In the genomic region with DNA sequence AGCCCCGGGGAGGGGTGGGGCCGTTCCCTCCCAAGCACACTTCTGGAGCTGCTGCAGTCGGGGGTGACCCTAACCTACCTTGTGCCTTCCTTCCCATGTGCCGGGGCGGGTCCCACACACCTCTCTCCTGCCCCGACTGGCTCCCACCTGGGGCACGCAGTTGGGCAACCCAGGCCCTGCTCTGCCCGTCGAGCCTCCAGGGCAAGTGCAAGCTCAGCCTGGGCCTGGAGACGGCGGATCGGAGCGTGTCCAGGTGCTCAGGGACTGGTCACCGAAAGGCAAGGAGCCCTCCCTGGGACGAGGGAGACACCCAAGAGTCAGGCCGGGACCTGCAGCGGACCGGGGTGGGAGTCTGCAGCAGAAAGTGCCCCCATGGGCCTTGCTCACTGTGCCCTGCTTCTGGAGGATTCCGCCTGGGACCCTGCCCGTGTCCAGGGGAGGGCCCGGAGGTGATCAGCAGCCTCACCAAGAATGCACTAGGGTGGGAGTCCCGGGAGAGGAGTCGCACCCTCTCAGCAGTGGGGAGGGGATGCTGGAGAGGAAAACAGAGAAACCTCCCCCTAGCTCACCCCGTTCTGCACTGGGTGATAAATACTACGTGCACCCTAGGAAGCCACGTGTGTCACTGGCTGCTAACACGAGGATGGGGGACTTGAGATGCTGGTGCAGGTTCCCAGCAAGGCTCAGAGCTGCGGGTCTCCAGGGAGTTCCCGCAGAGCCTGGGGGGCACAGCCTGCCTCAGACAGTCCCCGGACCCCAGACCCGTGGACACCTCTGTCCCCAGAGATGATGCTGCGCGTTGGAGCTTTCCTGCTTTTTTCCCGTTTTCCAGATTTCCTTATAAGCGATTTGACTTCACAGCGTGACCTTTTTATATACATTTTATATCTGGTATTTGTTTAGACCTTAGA, we compare ENCODE assay signal across 15 cellular contexts. TPM values are rescaled to one million over a fixed set of nuclear protein-coding genes. Genes with fewer than 3 reads are reported as not detected.
DNase-seq lines count a peak whose midpoint lies in the region; ATAC-seq, FAIRE-seq and TF ChIP-seq lines count a peak whose summit lies in the region.
"Had no signal": no experiment of that assay in that cellular context is flagged by ENCODE, and none has a peak within 500 bp of the region (broad histone marks: within the 10 kb centered on the region; RNA-seq: fewer than 3 reads in every experiment).

No MANE protein-coding gene starts in this region.

- H3K14ac ChIP-seq in IMR-90 (replicated peaks; ENCODE audit: low read depth, low read length) (no peak overlapping the region), H1 (ENCODE audit: insufficient read length) (no peak overlapping the region)

- H4K5ac ChIP-seq in IMR-90 (ENCODE audit: low read depth, low read length) (no peak overlapping the region), H1 (ENCODE audit: insufficient read length, low read depth, low read length) (peak overlapping the region; percentile 47)

- H3K79me1 ChIP-seq in IMR-90 (ENCODE audit: low read depth in 1 of 2, low read length in 2 of 2) (peaks cover 12 to 42% of the 10 kb centered on the region in 2 experiments), H1 (ENCODE audit: low read depth, low read length) (no peaks in the 10 kb centered on the region; the same call in 1 of the 2 replicates)

- CTCF ChIA-PET in IMR-90 (lab: Yijun Ruan, JAX) (interaction anchor here (2.2 kb wide), 1 partner anchor 14 kb away, joined by 10 read pairs; no protein-coding TSS in a partner anchor), H1 (lab: Charles Lee; ENCODE audit: partially characterized antibody) (interaction anchor here (0.9 to 2.9 kb wide), 10 partner anchors 9 to 110 kb away, joined by 3 to 14 read pairs (median 4); no protein-coding TSS in a partner anchor)

- peaks cover 3% of the 10 kb centered on the region; the same call in 1 of the 2 replicates for H3K9me1 ChIP-seq in IMR-90 (ENCODE audit: insufficient read depth, low read length)

- peak overlapping the region; percentile 50 for H2AK9ac ChIP-seq in IMR-90 (replicated peaks; ENCODE audit: low read depth, low read length, poor library complexity)

- H2AFZ ChIP-seq in IMR-90 (replicated peaks; ENCODE audit: low read length, poor library complexity) (peak overlapping the region; percentile 21), H1 (ENCODE audit: low read length) (no peak overlapping the region), neural progenitor cell (replicated peaks) (no peak overlapping the region)

- in situ Hi-C loops in IMR-90 (cut with MboI; ENCODE audit: low sequenced_read_pairs): no loop called here

- H3K4ac ChIP-seq in IMR-90 (ENCODE audit: low read depth, low read length) (no peak overlapping the region), H1 (replicated peaks; ENCODE audit: insufficient read length, low read depth, low read length) (no peak overlapping the region)

- no peaks in the 10 kb centered on the region for H3K27me3 ChIP-seq in IMR-90 (ENCODE audit: control insufficient read depth, insufficient read depth, low read length)
- no peaks in the 10 kb centered on the region; a peak in 1 of 7 replicates for H3K27me3 ChIP-seq in H1 (replicated peaks in 1 of 4; ENCODE audit: control insufficient read depth in 3 of 4, extremely low read depth in 1 of 4, insufficient read depth in 3 of 4, low read length in 3 of 4)
- no peaks in the 10 kb centered on the region for H3K27me3 ChIP-seq in neural progenitor cell
- H3K27me3 ChIP-seq: breast epithelium, testis had no signal

- H2BK12ac ChIP-seq in H1 (ENCODE audit: low read depth, low read length): peak overlapping the region; percentile 19; the same call in 1 of the 2 replicates

- DNase-seq in IMR-90 (no peak), H1 (ENCODE audit: low read depth in 1 of 2, low spot score in 2 of 2) (no peak), neural progenitor cell (ENCODE audit: low spot score) (no peak), GOT3 (lab: John Stamatoyannopoulos, UW) (no peak), NCI-H1417 (lab: John Stamatoyannopoulos, UW) (no peak), H54 (ENCODE audit: insufficient read length, low spot score) (no peak)
- DNase-seq: NCI-H1436 treated with DMSO at 0.1 percent for 48 hours, testis had no signal

- H3K36me3 Mint-ChIP-seq in neural progenitor cell: peaks cover 2% of the 10 kb centered on the region

- H3K4me1 Mint-ChIP-seq in neural progenitor cell: peaks cover 23% of the 10 kb centered on the region

- peaks cover 0 to 2% of the 10 kb centered on the region in 2 experiments; a peak in 1 of 4 replicates for H3K79me2 ChIP-seq in H1 (ENCODE audit: control insufficient read depth in 1 of 2, insufficient read depth in 2 of 2, low read length in 2 of 2)
- peaks cover 11% of the 10 kb centered on the region for H3K79me2 ChIP-seq in neural progenitor cell (ENCODE audit: low read depth)

- H3K27ac Mint-ChIP-seq in neural progenitor cell: no peak overlapping the region
- H3K27ac Mint-ChIP-seq: activated naive CD4-positive, alpha-beta T cell treated with anti-CD3 and anti-CD28 coated beads, Interleukin-2, amount 50 U/mL, for 72 hours; dendritic cell treated with granulocyte-macrophage colony-stimulating factor and Interleukin-4, amounts not matched to agents 40 ng/mL and 50 ng/mL, for 4 days; progenitor cell of endocrine pancreas had no signal

- peak overlapping the region; percentile 41 for H3K4me3 Mint-ChIP-seq in neural progenitor cell
- H3K4me3 Mint-ChIP-seq: dendritic cell treated with granulocyte-macrophage colony-stimulating factor and Interleukin-4, amounts not matched to agents 40 ng/mL and 50 ng/mL, for 4 days had no signal

- no peak overlapping the region for H3K23ac ChIP-seq in IMR-90 (ENCODE audit: low read depth, low read length)
- no peak overlapping the region for H3K23ac ChIP-seq in H1 (ENCODE audit: insufficient read length)

- H3K9me3 Mint-ChIP-seq in neural progenitor cell: no peaks in the 10 kb centered on the region
- H3K9me3 Mint-ChIP-seq: activated naive CD4-positive, alpha-beta T cell treated with anti-CD3 and anti-CD28 coated beads, Interleukin-2, amount 50 U/mL, for 72 hours; dendritic cell treated with granulocyte-macrophage colony-stimulating factor and Interleukin-4, amounts not matched to agents 40 ng/mL and 50 ng/mL, for 4 days had no signal

- no peak overlapping the region; the same call in 1 of the 2 replicates for H2AK5ac ChIP-seq in IMR-90 (ENCODE audit: low read depth, low read length)
- H2AK5ac ChIP-seq in H1 (ENCODE audit: low read depth, low read length): no peak overlapping the region

- no peak for TF ChIP-seq CTCF in IMR-90 (conservative IDR thresholded peaks at IDR 0.05; ENCODE audit: low read depth, low read length)
- no peak for TF ChIP-seq CTCF in H1 (IDR thresholded peaks at IDR 0.05; ENCODE audit: control extremely low read depth in 1 of 3, insufficient read depth in 1 of 3, low read depth in 1 of 3, low read length in 3 of 3)
- TF ChIP-seq CTCF in neural progenitor cell (IDR thresholded peaks at IDR 0.05): no peak

- H4K91ac ChIP-seq in IMR-90 (ENCODE audit: insufficient read depth, low read depth, low read length) (no peak overlapping the region), H1 (replicated peaks; ENCODE audit: insufficient read length, low read length) (peak overlapping the region; percentile 81)

- H3K27ac ChIP-seq in IMR-90 (ENCODE audit: insufficient read depth, low read length) (no peak overlapping the region), H1 (ENCODE audit: low read depth, low read length) (no peak overlapping the region), neural progenitor cell (no peak overlapping the region)
- H3K27ac ChIP-seq: testis had no signal

- peaks cover 10% of the 10 kb centered on the region for H3K4me1 ChIP-seq in IMR-90 (ENCODE audit: control insufficient read depth, insufficient read depth, low read length)
- H3K4me1 ChIP-seq in H1 (replicated peaks in 1 of 4; ENCODE audit: control insufficient read depth in 3 of 4, insufficient read depth in 4 of 4, low read length in 3 of 4): peaks cover 0 to 21% (median 13%) of the 10 kb centered on the region in 4 experiments; a peak in 5 of 7 replicates
- peaks cover 11% of the 10 kb centered on the region for H3K4me1 ChIP-seq in neural progenitor cell

- no peak for ATAC-seq in IMR-90 (ENCODE audit: low read depth)

- intact Hi-C loops in IMR-90 (cut with micrococcal nuclease): loop anchor here (1.0 kb wide), 1 partner anchor 120 kb away; no protein-coding TSS in a partner anchor

- no peak for TF ChIP-seq EP300 in H1 (IDR thresholded peaks at IDR 0.05; ENCODE audit: borderline replicate concordance in 1 of 2, low read depth in 2 of 2, low read length in 2 of 2)

- no peak overlapping the region for H3K18ac ChIP-seq in IMR-90 (ENCODE audit: low read depth, low read length)
- H3K18ac ChIP-seq in H1 (ENCODE audit: extremely low read depth, low read length): no peak overlapping the region; the same call in 1 of the 2 replicates

- no peak overlapping the region for H2BK5ac ChIP-seq in IMR-90 (ENCODE audit: low read depth, low read length, poor library complexity, severe bottlenecking)
- 0 out of 2 replicates have a peak overlapping the region, but pooled peaks have one; percentile 0 for H2BK5ac ChIP-seq in H1 (ENCODE audit: low read depth, low read length)

- no peak for TF ChIP-seq POLR2A in IMR-90 (IDR thresholded peaks at IDR 0.05; ENCODE audit: low read depth, low read length)
- no peak for TF ChIP-seq POLR2A in H1 (IDR thresholded peaks at IDR 0.05; ENCODE audit: control extremely low read depth in 1 of 2, low read depth in 2 of 2, low read length in 2 of 2)
- no peak for TF ChIP-seq POLR2A in H54 (IDR thresholded peaks at IDR 0.05; ENCODE audit: low read depth, low read length)

- no peak for FAIRE-seq in H1 (lab: Jason Lieb, UNC)
- no peak for FAIRE-seq in H54 (lab: Jason Lieb, UNC)
- FAIRE-seq: GM19239 had no signal

- peaks cover 8% of the 10 kb centered on the region; the same call in 1 of the 2 replicates for H3K23me2 ChIP-seq in H1 (ENCODE audit: low read depth, low read length)

- no peak overlapping the region for H3K4me3 ChIP-seq in IMR-90 (ENCODE audit: insufficient read depth, low read depth, low read length)
- 0 out of 8 replicates have a peak overlapping the region, but pooled peaks of 1 of the 4 experiments have one; percentile 31 for H3K4me3 ChIP-seq in H1 (ENCODE audit: extremely low read depth in 1 of 4, insufficient read depth in 2 of 4, low read depth in 3 of 4, low read length in 4 of 4)
- no peak overlapping the region for H3K4me3 ChIP-seq in neural progenitor cell
- H3K4me3 ChIP-seq: breast epithelium, lung, testis had no signal

- H3F3A ChIP-seq in neural progenitor cell (ENCODE audit: low read depth): peaks cover 30% of the 10 kb centered on the region

- WGBS in IMR-90 (ENCODE audit: extremely low coverage in 2 of 2, insufficient read length in 1 of 2), 2 experiments: 71% methylated on average over 9 of the region's 36 CpGs; no CpG with 5 or more reads in 1 of the 2 experiments
- 78% methylated on average over 35 of the region's 36 CpGs; no CpG with 5 or more reads in 1 of the 2 experiments for WGBS in H1 (ENCODE audit: extremely low coverage in 1 of 2, insufficient coverage in 1 of 2, insufficient read length in 1 of 2, insufficient replicate concordance in 2 of 2, low coverage in 1 of 2, low lambda C conversion rate in 2 of 2, missing lambda C conversion rate in 1 of 2), 2 experiments

- H2BK20ac ChIP-seq in IMR-90 (ENCODE audit: low read depth, low read length): no peak overlapping the region
- H2BK20ac ChIP-seq in H1 (ENCODE audit: low read length): no peak overlapping the region

- H3K56ac ChIP-seq in IMR-90 (ENCODE audit: extremely low read depth, insufficient read depth, low read length) (no peak overlapping the region), H1 (replicated peaks; ENCODE audit: insufficient read length, low read depth, low read length) (no peak overlapping the region)

- no peak overlapping the region for H3K4me2 ChIP-seq in IMR-90 (ENCODE audit: low read depth, low read length)
- peak overlapping the region; percentile 4 to 10; a peak in 1 of 4 replicates for H3K4me2 ChIP-seq in H1 (ENCODE audit: insufficient read depth in 1 of 2, low read depth in 2 of 2, low read length in 2 of 2)
- peak overlapping the region; percentile 54 for H3K4me2 ChIP-seq in neural progenitor cell

- H3K9ac ChIP-seq in IMR-90 (ENCODE audit: low read depth, low read length) (no peak overlapping the region), H1 (replicated peaks in 1 of 4; ENCODE audit: extremely low read depth in 1 of 4, low read depth in 3 of 4, low read length in 3 of 4) (no peak overlapping the region), neural progenitor cell (no peak overlapping the region)

- BruUV-seq in IMR-90 (replicated peaks; lab: Mats Ljungman, UMichigan): no TSS peak

- H4K8ac ChIP-seq in IMR-90 (ENCODE audit: low read depth in 2 of 2, low read length in 2 of 2): no peak overlapping the region
- H4K8ac ChIP-seq in H1 (ENCODE audit: extremely low read depth, insufficient read depth, low read length): peak overlapping the region; percentile 60

- no peak overlapping the region for H2BK15ac ChIP-seq in IMR-90 (ENCODE audit: low read depth, low read length)
- H2BK15ac ChIP-seq in H1 (ENCODE audit: low read length): 0 out of 2 replicates have a peak overlapping the region, but pooled peaks have one; percentile 72

- H4K20me1 ChIP-seq in IMR-90 (ENCODE audit: insufficient read depth, low read length) (peaks cover 16% of the 10 kb centered on the region), H1 (replicated peaks in 1 of 2; ENCODE audit: control insufficient read depth in 1 of 2, insufficient read depth in 2 of 2, low read length in 2 of 2) (peaks cover 2 to 20% of the 10 kb centered on the region in 2 experiments), neural progenitor cell (ENCODE audit: low read depth) (peaks cover 25% of the 10 kb centered on the region)

- H3K36me3 ChIP-seq in IMR-90 (ENCODE audit: control insufficient read depth, insufficient read depth, low read length): peaks cover 14% of the 10 kb centered on the region
- H3K36me3 ChIP-seq in H1 (ENCODE audit: control insufficient read depth in 2 of 4, insufficient read depth in 4 of 4, low read length in 3 of 4): peaks cover 0 to 3% (median 0%) of the 10 kb centered on the region in 4 experiments; a peak in 2 of 8 replicates
- no peaks in the 10 kb centered on the region for H3K36me3 ChIP-seq in neural progenitor cell
- H3K36me3 ChIP-seq: breast epithelium had no signal

- dilution Hi-C loops in IMR-90 (cut with HindIII; ENCODE audit: low sequenced_read_pairs, unreplicated experiment): no loop called here

- H2BK120ac ChIP-seq in IMR-90 (ENCODE audit: low read depth, low read length) (no peak overlapping the region), H1 (replicated peaks; ENCODE audit: low read depth, low read length) (no peak overlapping the region)

- no peak for TF ChIP-seq RAD21 in IMR-90 (IDR thresholded peaks at IDR 0.05; ENCODE audit: low read length)
- TF ChIP-seq RAD21 in H1 (IDR thresholded peaks at IDR 0.05 in 1 of 2, conservative IDR thresholded peaks at IDR 0.05 in 1 of 2; ENCODE audit: low read depth in 2 of 2, low read length in 2 of 2): no peak

- POLR2A ChIA-PET in IMR-90 (lab: Charles Lee; ENCODE audit: unreplicated experiment): no interaction called here
- POLR2A ChIA-PET in H1 (lab: Charles Lee; ENCODE audit: partially characterized antibody): interaction anchor here (0.6 to 35.3 kb wide), 15 partner anchors 8 to 213 kb away, joined by 3 to 636 read pairs (median 4); partner anchors contain the start of genes PIDD1, PNPLA2, RPLP2 and SLC25A22

- H3K27me3 Mint-ChIP-seq in neural progenitor cell (ENCODE audit: insufficient read depth, low read depth): peaks cover 11% of the 10 kb centered on the region
- H3K27me3 Mint-ChIP-seq: progenitor cell of endocrine pancreas had no signal

- H3K9me3 ChIP-seq in IMR-90 (ENCODE audit: control insufficient read depth, insufficient read depth, low read length): no peaks in the 10 kb centered on the region
- H3K9me3 ChIP-seq in H1 (ENCODE audit: insufficient read depth in 2 of 2, low read depth in 1 of 2, low read length in 1 of 2): no peaks in the 10 kb centered on the region
- no peaks in the 10 kb centered on the region for H3K9me3 ChIP-seq in neural progenitor cell (ENCODE audit: low read depth)
- H3K9me3 ChIP-seq: breast epithelium, testis had no signal

RNA-seq across cellular contexts. Expression of gene GATD1, which starts 5.2 kb away (rescaled TPM):
- total RNA-seq in IMR-90 (2012; rRNA removed) (3.0 and 4.2 TPM in 2 replicates), neural progenitor cell (ENCODE audit: low replicate concordance) (24.1 and 52.9 TPM in 2 replicates)
- polyA plus RNA-seq in IMR-90 (2012; rRNA removed) (48.1 and 52.5 TPM in 2 replicates), H1 (2011; rRNA removed) (54.8 and 101 TPM in 2 replicates)
- polyA plus RNA-seq in IMR-90 (2012; cell fraction: cytosol; rRNA removed): 61.4 and 99.9 TPM in 2 replicates
- 288 and 910 TPM in 2 replicates for polyA plus RNA-seq in IMR-90 (2012; cell fraction: nucleus; rRNA removed; ENCODE audit: low replicate concordance)
- 47.5 and 54.9 TPM in 2 replicates for total RNA-seq in H1 (2021; fragmentation: NEBNext Ultra II Directional; extraction: Animal tissue kit (Norgen Biotek cat#: 25700))
- polyA plus RNA-seq in H1 (2011; cell fraction: cytosol; rRNA removed): 97.6 TPM
- polyA plus RNA-seq in H1 (2011; cell fraction: nucleus; rRNA removed): 235 TPM
- 34.4 to 62.1 TPM (median 53.0 TPM) in 4 replicates for polyA plus RNA-seq in H1 (2012, experiment 1 of 2)
- 39.0 TPM for polyA plus RNA-seq in H1 (2012, experiment 2 of 2)
- polyA plus RNA-seq in H1 (2013, experiment 1 of 2): 46.9 TPM
- polyA plus RNA-seq in H1 (2013, experiment 2 of 2): 40.6 TPM
- polyA minus RNA-seq in H1 (2011; rRNA and poly(A)+ RNA removed): 17.0 and 20.4 TPM in 2 replicates
- 19.2 TPM for polyA minus RNA-seq in H1 (2011; cell fraction: cytosol; rRNA and poly(A)+ RNA removed)
- 49.0 TPM for polyA minus RNA-seq in H1 (2011; cell fraction: nucleus; rRNA and poly(A)+ RNA removed)

RNA-seq across cellular contexts. Expression of gene CEND1, which starts 7.4 kb away (rescaled TPM):
- total RNA-seq in IMR-90 (2012; rRNA removed): 0.83 and 0.90 TPM in 2 replicates
- 4.0 and 5.0 TPM in 2 replicates for polyA plus RNA-seq in IMR-90 (2012; rRNA removed)
- polyA plus RNA-seq in IMR-90 (2012; cell fraction: cytosol; rRNA removed): 3.3 and 5.1 TPM in 2 replicates
- 1.7 and 3.7 TPM in 2 replicates for polyA plus RNA-seq in IMR-90 (2012; cell fraction: nucleus; rRNA removed; ENCODE audit: low replicate concordance)
- total RNA-seq in H1 (2021; fragmentation: NEBNext Ultra II Directional; extraction: Animal tissue kit (Norgen Biotek cat#: 25700)): 5.0 and 5.7 TPM in 2 replicates
- polyA plus RNA-seq in H1 (2011; rRNA removed): 0.82 and 1.3 TPM in 2 replicates
- 0.87 TPM for polyA plus RNA-seq in H1 (2011; cell fraction: cytosol; rRNA removed)
- 1.7 TPM for polyA plus RNA-seq in H1 (2011; cell fraction: nucleus; rRNA removed)
- 2.2 to 3.9 TPM (median 2.9 TPM) in 4 replicates for polyA plus RNA-seq in H1 (2012, experiment 1 of 2)
- 1.8 TPM for polyA plus RNA-seq in H1 (2012, experiment 2 of 2)
- 1.3 TPM for polyA plus RNA-seq in H1 (2013, experiment 1 of 2)
- 1.7 TPM for polyA plus RNA-seq in H1 (2013, experiment 2 of 2)
- not detected in 2 replicates for polyA minus RNA-seq in H1 (2011; rRNA and poly(A)+ RNA removed)
- 1.6 TPM for polyA minus RNA-seq in H1 (2011; cell fraction: cytosol; rRNA and poly(A)+ RNA removed)
- polyA minus RNA-seq in H1 (2011; cell fraction: nucleus; rRNA and poly(A)+ RNA removed): 0.60 TPM
- total RNA-seq in neural progenitor cell (ENCODE audit: low replicate concordance): 0.94 and 1.9 TPM in 2 replicates
- total RNA-seq: breast epithelium, epithelial cell of proximal tubule, progenitor cell of endocrine pancreas had no signal

RNA-seq across cellular contexts. Expression of gene SLC25A22, which starts 15.6 kb away (rescaled TPM):
- total RNA-seq in IMR-90 (2012; rRNA removed) (7.2 and 8.2 TPM in 2 replicates), neural progenitor cell (ENCODE audit: low replicate concordance) (11.0 and 38.4 TPM in 2 replicates)
- polyA plus RNA-seq in IMR-90 (2012; rRNA removed) (41.3 and 48.8 TPM in 2 replicates), H1 (2011; rRNA removed) (31.5 and 52.0 TPM in 2 replicates)
- 33.9 and 46.7 TPM in 2 replicates for polyA plus RNA-seq in IMR-90 (2012; cell fraction: cytosol; rRNA removed)
- polyA plus RNA-seq in IMR-90 (2012; cell fraction: nucleus; rRNA removed; ENCODE audit: low replicate concordance): 73.0 and 204 TPM in 2 replicates
- 48.0 and 54.3 TPM in 2 replicates for total RNA-seq in H1 (2021; fragmentation: NEBNext Ultra II Directional; extraction: Animal tissue kit (Norgen Biotek cat#: 25700))
- polyA plus RNA-seq in H1 (2011; cell fraction: cytosol; rRNA removed): 22.1 TPM
- 98.2 TPM for polyA plus RNA-seq in H1 (2011; cell fraction: nucleus; rRNA removed)
- polyA plus RNA-seq in H1 (2012, experiment 1 of 2): 21.5 to 44.0 TPM (median 35.8 TPM) in 4 replicates
- 29.6 TPM for polyA plus RNA-seq in H1 (2012, experiment 2 of 2)
- polyA plus RNA-seq in H1 (2013, experiment 1 of 2): 24.3 TPM
- 24.4 TPM for polyA plus RNA-seq in H1 (2013, experiment 2 of 2)
- polyA minus RNA-seq in H1 (2011; rRNA and poly(A)+ RNA removed): 18.7 and 26.7 TPM in 2 replicates
- 21.4 TPM for polyA minus RNA-seq in H1 (2011; cell fraction: cytosol; rRNA and poly(A)+ RNA removed)
- 27.1 TPM for polyA minus RNA-seq in H1 (2011; cell fraction: nucleus; rRNA and poly(A)+ RNA removed)

RNA-seq across cellular contexts. Expression of gene PIDD1, which starts 22.5 kb away (rescaled TPM):
- total RNA-seq in IMR-90 (2012; rRNA removed): 0.56 and 1.3 TPM in 2 replicates
- polyA plus RNA-seq in IMR-90 (2012; rRNA removed): 16.4 and 20.3 TPM in 2 replicates
- polyA plus RNA-seq in IMR-90 (2012; cell fraction: cytosol; rRNA removed): 8.2 and 12.3 TPM in 2 replicates
- polyA plus RNA-seq in IMR-90 (2012; cell fraction: nucleus; rRNA removed; ENCODE audit: low replicate concordance): 104 and 312 TPM in 2 replicates
- total RNA-seq in H1 (2021; fragmentation: NEBNext Ultra II Directional; extraction: Animal tissue kit (Norgen Biotek cat#: 25700)): 18.9 and 24.9 TPM in 2 replicates
- 26.1 and 51.4 TPM in 2 replicates for polyA plus RNA-seq in H1 (2011; rRNA removed)
- polyA plus RNA-seq in H1 (2011; cell fraction: cytosol; rRNA removed): 30.7 TPM
- polyA plus RNA-seq in H1 (2011; cell fraction: nucleus; rRNA removed): 219 TPM
- polyA plus RNA-seq in H1 (2012, experiment 1 of 2): 12.3 to 30.0 TPM (median 25.6 TPM) in 4 replicates
- 17.5 TPM for polyA plus RNA-seq in H1 (2012, experiment 2 of 2)
- polyA plus RNA-seq in H1 (2013, experiment 1 of 2): 20.9 TPM
- 18.5 TPM for polyA plus RNA-seq in H1 (2013, experiment 2 of 2)
- 5.4 and 5.8 TPM in 2 replicates for polyA minus RNA-seq in H1 (2011; rRNA and poly(A)+ RNA removed)
- polyA minus RNA-seq in H1 (2011; cell fraction: cytosol; rRNA and poly(A)+ RNA removed): 13.4 TPM
- 47.6 TPM for polyA minus RNA-seq in H1 (2011; cell fraction: nucleus; rRNA and poly(A)+ RNA removed)
- 4.8 and 34.6 TPM in 2 replicates for total RNA-seq in neural progenitor cell (ENCODE audit: low replicate concordance)

RNA-seq across cellular contexts. Expression of gene RPLP2, which starts 27.2 kb away (rescaled TPM):
- total RNA-seq in IMR-90 (2012; rRNA removed) (59.9 and 95.0 TPM in 2 replicates), neural progenitor cell (ENCODE audit: low replicate concordance) (418 and 629 TPM in 2 replicates)
- polyA plus RNA-seq in IMR-90 (2012; rRNA removed) (1,851 and 1,897 TPM in 2 replicates), H1 (2011; rRNA removed) (1,789 and 2,639 TPM in 2 replicates)
- polyA plus RNA-seq in IMR-90 (2012; cell fraction: cytosol; rRNA removed): 794 and 1,177 TPM in 2 replicates
- 397 and 406 TPM in 2 replicates for polyA plus RNA-seq in IMR-90 (2012; cell fraction: nucleus; rRNA removed; ENCODE audit: low replicate concordance)
- 2,084 and 2,106 TPM in 2 replicates for total RNA-seq in H1 (2021; fragmentation: NEBNext Ultra II Directional; extraction: Animal tissue kit (Norgen Biotek cat#: 25700))
- polyA plus RNA-seq in H1 (2011; cell fraction: cytosol; rRNA removed): 1,146 TPM
- polyA plus RNA-seq in H1 (2011; cell fraction: nucleus; rRNA removed): 1,249 TPM
- 1,130 to 2,648 TPM (median 2,424 TPM) in 4 replicates for polyA plus RNA-seq in H1 (2012, experiment 1 of 2)
- 2,408 TPM for polyA plus RNA-seq in H1 (2012, experiment 2 of 2)
- 5,318 TPM for polyA plus RNA-seq in H1 (2013, experiment 1 of 2)
- polyA plus RNA-seq in H1 (2013, experiment 2 of 2): 5,353 TPM
- polyA minus RNA-seq in H1 (2011; rRNA and poly(A)+ RNA removed): 261 and 360 TPM in 2 replicates
- polyA minus RNA-seq in H1 (2011; cell fraction: cytosol; rRNA and poly(A)+ RNA removed): 688 TPM
- 328 TPM for polyA minus RNA-seq in H1 (2011; cell fraction: nucleus; rRNA and poly(A)+ RNA removed)
